In genomic region chr7:1225462-1226154, GRCh38 we compare ENCODE assay signal across 10 cellular contexts. TPM values are rescaled to one million over a fixed set of nuclear protein-coding genes. Genes with fewer than 3 reads are reported as not detected.
DNase-seq lines count a peak whose midpoint lies in the region; ATAC-seq and TF ChIP-seq lines count a peak whose summit lies in the region.
"Had no signal": no experiment of that assay in that cellular context is flagged by ENCODE, and none has a peak within 500 bp of the region (broad histone marks: within the 10 kb centered on the region; RNA-seq: fewer than 3 reads in every experiment).

No MANE protein-coding gene starts in this region.

- 14 to 25% (median 16%) methylated on average over 30 to 51 of the region's 51 CpGs for WGBS in adrenal gland, 4 donors

- DNase-seq in D341Med (ENCODE audit: low spot score) (peak; percentile 89), Panc1 (ENCODE audit: low read depth, low spot score) (no peak), adrenal gland (no peak), left colon (peak in 1 of 2 donors; percentile 34), Ammon's horn (ENCODE audit: low spot score) (no peak), SIG-M5 (lab: John Stamatoyannopoulos, UW) (no peak)
- peak; percentile 71 for DNase-seq in stimulated activated naive CD8-positive, alpha-beta T cell treated with anti-CD3 and anti-CD28 coated beads, Interleukin-15, Interleukin-2, amounts not matched to agents 100 U/mL and 50 U/mL, for 24 hours

- TF ChIP-seq CTCF in Panc1 (IDR thresholded peaks at IDR 0.05) (peak; percentile 100), adrenal gland (IDR thresholded peaks at IDR 0.05) (peak in 5 of 6 experiments; percentile 22 to 61 (median 39))

- BruUV-seq in Panc1 (replicated peaks; lab: Mats Ljungman, UMichigan), result no TSS peak

- H3K27me3 ChIP-seq in Panc1 (ENCODE audit: control insufficient read depth, insufficient read depth, low read length) (no peaks in the 10 kb centered on the region), adrenal gland (peaks cover 93% of the 10 kb centered on the region)

- POLR2A ChIA-PET in Panc1 (lab: Charles Lee), result no interaction called here

- no peaks in the 10 kb centered on the region; the same call in 1 of the 2 replicates for H3K4me1 ChIP-seq in Panc1 (ENCODE audit: control insufficient read depth, insufficient read depth, low read length)
- no peaks in the 10 kb centered on the region for H3K4me1 ChIP-seq in adrenal gland (replicated peaks in 1 of 2)

- intact Hi-C loops in Panc1 (cut with micrococcal nuclease; ENCODE audit: unreplicated experiment), result loop anchor here (2.0 to 10.0 kb wide), 2 partner anchors 149 to 187 kb away; no protein-coding TSS in a partner anchor
- intact Hi-C loops in adrenal gland (cut with DNase I), result loop anchor here in 1 of 2 donors (5.0 kb wide), 1 partner anchor 247 kb away; no protein-coding TSS in a partner anchor
- intact Hi-C loops in left colon (cut with DNase I, micrococcal nuclease), result loop anchor here (10.0 kb wide), 3 partner anchors 189 to 249 kb away; no protein-coding TSS in a partner anchor

- CTCF ChIA-PET in Panc1 (lab: Charles Lee), result interaction anchor here (0.7 to 1.1 kb wide), 3 partner anchors 9 to 49 kb away, joined by 3 to 5 read pairs (median 3); no protein-coding TSS in a partner anchor

- ATAC-seq in Panc1 (peak; percentile 74), left colon (peak; percentile 57), HG03378 (IDR thresholded peaks at IDR 0.05; ENCODE audit: unreplicated experiment) (no peak)
- ATAC-seq in stimulated activated naive CD8-positive, alpha-beta T cell treated with anti-CD3 and anti-CD28 coated beads, Interleukin-15, Interleukin-2, amounts not matched to agents 100 U/mL and 50 U/mL, for 24 hours, result peak; percentile 59

- no peak for TF ChIP-seq POLR2A in adrenal gland (IDR thresholded peaks at IDR 0.05)

- H3K4me3 ChIP-seq in Panc1 (ENCODE audit: low read depth in 2 of 2, low read length in 2 of 2), result no peak overlapping the region
- H3K4me3 ChIP-seq in adrenal gland, result no peak overlapping the region

- H3K27ac ChIP-seq in Panc1 (ENCODE audit: low read length), result no peak overlapping the region
- no peak overlapping the region for H3K27ac ChIP-seq in adrenal gland
- H3K27ac ChIP-seq: epithelial cell of prostate had no signal

- H3K36me3 ChIP-seq in Panc1 (ENCODE audit: control insufficient read depth, insufficient read depth, low read length) (no peaks in the 10 kb centered on the region), adrenal gland (replicated peaks in 1 of 2) (no peaks in the 10 kb centered on the region)

- in situ Hi-C loops in Panc1 (cut with HindIII; ENCODE audit: low pct_unique_long_range_greater_than_20kb, low sequenced_read_pairs), result no loop called here

- no peaks in the 10 kb centered on the region for H3K9me3 ChIP-seq in Panc1 (ENCODE audit: control insufficient read depth, insufficient read depth, low read depth, low read length)
- H3K9me3 ChIP-seq in adrenal gland (replicated peaks in 1 of 3), result no peaks in the 10 kb centered on the region

RNA-seq across cellular contexts. Expression of gene UNCX, which starts 7.1 kb away (rescaled TPM):
- total RNA-seq in Panc1 (2021; ENCODE audit: unreplicated experiment), result not detected
- not detected for polyA plus RNA-seq in Panc1 (2012; ENCODE audit: insufficient read length)
- total RNA-seq in adrenal gland, result not detected
- not detected for polyA plus RNA-seq in adrenal gland
- total RNA-seq in left colon, result not detected
- total RNA-seq: urinary bladder had no signal
- polyA plus RNA-seq: urinary bladder had no signal

Comparison
In these comparisons a context has a peak if more than half of its experiments do, and no peak if none do; other contexts are left out.
1. DNase-seq: peak in D341Med (single experiment) and stimulated activated naive CD8-positive, alpha-beta T cell treated with anti-CD3 and anti-CD28 coated beads, Interleukin-15, Interleukin-2, amounts not matched to agents 100 U/mL and 50 U/mL, for 24 hours (single experiment); none in Panc1 (single experiment), adrenal gland (0 of 7), Ammon's horn (single experiment) and SIG-M5 (single experiment).